Comparison of ENCODE assay signal across 29 cellular contexts in the genomic region with DNA sequence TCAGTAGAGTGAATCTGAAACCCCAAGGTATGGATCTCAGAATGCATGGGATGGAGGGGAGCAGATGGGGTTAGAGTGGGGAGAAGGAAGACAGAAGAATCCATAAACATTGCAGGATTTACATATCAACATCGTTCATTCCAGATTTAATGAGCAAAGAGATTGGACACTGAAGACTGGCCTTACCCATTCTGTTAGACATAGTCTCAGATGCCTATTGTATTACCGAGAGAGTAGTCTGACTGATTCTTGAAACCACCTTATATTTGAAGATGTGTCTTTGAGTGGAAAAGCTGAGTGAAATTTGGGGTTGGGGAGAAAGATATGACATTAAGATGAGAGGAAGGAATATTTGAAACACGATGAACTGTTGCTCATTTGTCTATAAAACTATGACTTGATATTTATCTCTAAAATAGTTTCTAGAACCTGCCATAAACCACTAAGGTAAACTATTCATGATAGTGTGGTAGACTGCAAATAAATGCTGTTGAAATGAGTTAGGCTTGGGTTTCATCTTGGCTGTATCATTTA. TPM values are rescaled to one million over a fixed set of nuclear protein-coding genes. Genes with fewer than 3 reads are reported as not detected.
"Had no signal": no experiment of that assay in that cellular context is flagged by ENCODE, and none has a peak within 500 bp of the region (broad histone marks: within the 10 kb centered on the region; RNA-seq: fewer than 3 reads in every experiment).

No MANE protein-coding gene starts in this region.

- H3K36me3 Mint-ChIP-seq: activated naive CD4-positive, alpha-beta T cell treated with anti-CD3 and anti-CD28 coated beads, Interleukin-2, amount 50 U/mL, for 24 hours; naive thymus-derived CD8-positive, alpha-beta T cell; neural progenitor cell had no signal

- H3K9me3 Mint-ChIP-seq: activated CD4-positive, alpha-beta memory T cell treated with anti-CD3 and anti-CD28 coated beads, Interleukin-2, amount 10 ng/mL, durations not matched to agents 7 days and 5 days; activated CD4-positive, alpha-beta T cell treated with anti-CD3 and anti-CD28 coated beads, Interleukin-2, amount 10 ng/mL, durations not matched to agents 24 days and 14 days; activated naive CD4-positive, alpha-beta T cell treated with anti-CD3 and anti-CD28 coated beads, Interleukin-2, amount 50 U/mL, for 24 hours; activated T-helper 1 cell treated with anti-CD3 and anti-CD28 coated beads, Interleukin-12 subunit alpha, Interleukin-12 subunit beta, Interleukin-2, Interleukin-4 antibody, amounts not matched to agents 30 ng/mL and 10 ng/mL and 1 ng/mL, durations not matched to agents 14 hours and 24 hours and 36 hours; immature natural killer cell; naive thymus-derived CD8-positive, alpha-beta T cell; neural progenitor cell had no signal

- H3K4me3 Mint-ChIP-seq: activated CD4-positive, alpha-beta memory T cell treated with anti-CD3 and anti-CD28 coated beads, Interleukin-2, amount 10 ng/mL, durations not matched to agents 7 days and 5 days; activated CD4-positive, alpha-beta T cell treated with anti-CD3 and anti-CD28 coated beads, Interleukin-2, amount 10 ng/mL, durations not matched to agents 24 days and 14 days; activated naive CD4-positive, alpha-beta T cell treated with anti-CD3 and anti-CD28 coated beads, Interleukin-2, amount 50 U/mL, for 24 hours; activated T-helper 1 cell treated with anti-CD3 and anti-CD28 coated beads, Interleukin-12 subunit alpha, Interleukin-12 subunit beta, Interleukin-2, Interleukin-4 antibody, amounts not matched to agents 30 ng/mL and 10 ng/mL and 1 ng/mL, durations not matched to agents 14 hours and 24 hours and 36 hours; immature natural killer cell; naive thymus-derived CD8-positive, alpha-beta T cell; neural progenitor cell had no signal

- H3K9me3 ChIP-seq: adrenal gland, thyroid gland, upper lobe of right lung had no signal

- H3K9ac ChIP-seq: neural progenitor cell had no signal

- H3K27me3 ChIP-seq: adrenal gland, neural progenitor cell, thyroid gland, upper lobe of right lung had no signal

- ATAC-seq: left lobe of liver; naive thymus-derived CD8-positive, alpha-beta T cell; sciatic nerve; upper lobe of right lung had no signal

- H3K27ac ChIP-seq: adrenal gland, neural progenitor cell, thyroid gland, upper lobe of right lung had no signal

- H2AFZ ChIP-seq: neural progenitor cell had no signal

- H3K4me3 ChIP-seq: adrenal gland, lung, neural progenitor cell, thyroid gland, upper lobe of right lung had no signal

- H3K4me1 Mint-ChIP-seq: activated naive CD4-positive, alpha-beta T cell treated with anti-CD3 and anti-CD28 coated beads, Interleukin-2, amount 50 U/mL, for 24 hours; neural progenitor cell had no signal

- H3K36me3 ChIP-seq: neural progenitor cell, thyroid gland had no signal

- DNase-seq: activated CD4-positive, alpha-beta memory T cell treated with anti-CD3 and anti-CD28 coated beads, Interleukin-2, amount 10 ng/mL, durations not matched to agents 7 days and 5 days; activated CD4-positive, alpha-beta T cell treated with anti-CD3 and anti-CD28 coated beads, Interleukin-2, amount 10 ng/mL, durations not matched to agents 24 days and 14 days; activated gamma-delta T cell treated with Interleukin-2 at 50 U/mL for 16 hours; adrenal gland; central memory CD4-positive, alpha-beta T cell; effector memory CD4-positive, alpha-beta T cell; foreskin melanocyte; immature natural killer cell; naive thymus-derived CD8-positive, alpha-beta T cell; posterior cingulate gyrus; small intestine; stimulated activated CD4-positive, alpha-beta T cell treated with anti-CD3 and anti-CD28 coated beads, Interleukin-2, amount 100 ng/mL, for 24 hours; stimulated activated naive CD4-positive, alpha-beta T cell; T-helper 9 cell; thyroid gland; upper lobe of right lung had no signal

- H3K27ac Mint-ChIP-seq: activated CD4-positive, alpha-beta memory T cell treated with anti-CD3 and anti-CD28 coated beads, Interleukin-2, amount 10 ng/mL, durations not matched to agents 7 days and 5 days; activated CD4-positive, alpha-beta T cell treated with anti-CD3 and anti-CD28 coated beads, Interleukin-2, amount 10 ng/mL, durations not matched to agents 24 days and 14 days; activated naive CD4-positive, alpha-beta T cell treated with anti-CD3 and anti-CD28 coated beads, Interleukin-2, amount 50 U/mL, for 24 hours; activated T-helper 1 cell treated with anti-CD3 and anti-CD28 coated beads, Interleukin-12 subunit alpha, Interleukin-12 subunit beta, Interleukin-2, Interleukin-4 antibody, amounts not matched to agents 30 ng/mL and 10 ng/mL and 1 ng/mL, durations not matched to agents 14 hours and 24 hours and 36 hours; immature natural killer cell; neural progenitor cell had no signal

- H3K4me2 ChIP-seq: neural progenitor cell had no signal

- H3K4me1 ChIP-seq: neural progenitor cell, thyroid gland, upper lobe of right lung had no signal

RNA-seq across cellular contexts. Expression of a gene that starts 5.7 kb away (rescaled TPM):
- total RNA-seq: astrocyte had no signal

RNA-seq across cellular contexts. Expression of a gene that starts 38.4 kb away (rescaled TPM):
- total RNA-seq: activated CD4-positive, alpha-beta memory T cell treated with anti-CD3 and anti-CD28 coated beads, Interleukin-2, amount 10 ng/mL, durations not matched to agents 7 days and 5 days; activated CD4-positive, alpha-beta T cell treated with anti-CD3 and anti-CD28 coated beads, Interleukin-2, amount 10 ng/mL, durations not matched to agents 24 days and 14 days; activated T-helper 1 cell treated with anti-CD3 and anti-CD28 coated beads, Interleukin-12 subunit alpha, Interleukin-12 subunit beta, Interleukin-2, Interleukin-4 antibody, amounts not matched to agents 30 ng/mL and 10 ng/mL and 1 ng/mL, durations not matched to agents 14 hours and 24 hours and 36 hours; astrocyte; dermis microvascular lymphatic vessel endothelial cell; kidney epithelial cell; left lobe of liver; lung; naive thymus-derived CD8-positive, alpha-beta T cell; omental fat pad; sciatic nerve; subcutaneous adipose tissue; T-helper 1 cell treated with Interleukin-12 subunit alpha and Interleukin-12 subunit beta and Interleukin-4 antibody, amounts not matched to agents 30 ng/mL and 1 ng/mL, for 36 hours; thyroid gland; upper lobe of right lung had no signal
- polyA plus RNA-seq: adrenal gland; esophagus; immature natural killer cell; lung; naive thymus-derived CD8-positive, alpha-beta T cell had no signal
